ENCODE assay signal across 8 cellular contexts in genomic region chr4:55346851-55347255, GRCh38. TPM values are rescaled to one million over a fixed set of nuclear protein-coding genes. Genes with fewer than 3 reads are reported as not detected.
DNase-seq lines count a peak whose midpoint lies in the region; ATAC-seq and TF ChIP-seq lines count a peak whose summit lies in the region.

No MANE protein-coding gene starts in this region.

- intact Hi-C loops in CD4-positive, alpha-beta T cell (cut with DNase I, micrococcal nuclease), result loop anchor here (1.0 to 10.0 kb wide), 10 partner anchors 46 to 598 kb away; partner anchors contain the start of genes CEP135 (in 1 of the 2), CLOCK (in 1 of the 2), EXOC1 (in 1 of the 2) and TMEM165 (in 1 of the 2)

- H3K27ac Mint-ChIP-seq in CD4-positive, alpha-beta T cell, result peak overlapping the region; percentile 72

- no peaks in the 10 kb centered on the region for H3K27me3 ChIP-seq in CD4-positive, alpha-beta T cell (ENCODE audit: control insufficient read depth, insufficient read depth, low read length)
- H3K27me3 ChIP-seq in HUES6 (ENCODE audit: control insufficient read depth, insufficient read depth, low read length) (no peaks in the 10 kb centered on the region), mucosa of stomach (ENCODE audit: control insufficient read depth, insufficient read depth, low read length) (no peaks in the 10 kb centered on the region)

- no peaks in the 10 kb centered on the region for H3K36me3 Mint-ChIP-seq in CD4-positive, alpha-beta T cell (ENCODE audit: low read depth)

- in situ Hi-C loops in GM13976 (cut with MboI; ENCODE audit: low sequenced_read_pairs, unreplicated experiment), result loop anchor here (25.0 kb wide), 1 partner anchor 390 kb away; no protein-coding TSS in a partner anchor

- TF ChIP-seq CTCF in CD4-positive, alpha-beta T cell (IDR thresholded peaks at IDR 0.05), result no peak
- no peak for TF ChIP-seq CTCF in GM10266 (IDR thresholded peaks at IDR 0.05; ENCODE audit: control insufficient read depth, insufficient read depth, low read depth, missing control alignments)
- no peak for TF ChIP-seq CTCF in GM13976 (IDR thresholded peaks at IDR 0.05; ENCODE audit: borderline replicate concordance, control extremely low read depth, extremely low read depth, insufficient read depth, missing control alignments)

- no peak overlapping the region for H3K27ac ChIP-seq in CD4-positive, alpha-beta T cell (ENCODE audit: low read depth, low read length)
- H3K27ac ChIP-seq in HUES6 (ENCODE audit: low read depth, low read length), result peak overlapping the region; percentile 83; the same call in 1 of the 2 replicates

- H3K9ac ChIP-seq in HUES6 (ENCODE audit: low read length) (peak overlapping the region; percentile 94), mucosa of stomach (ENCODE audit: low read length) (peak overlapping the region; percentile 88)

- CTCF ChIA-PET in CD4-positive, alpha-beta T cell (lab: Charles Lee), result interaction anchor here (1.9 to 2.1 kb wide), 2 partner anchors 48 to 198 kb away, joined by 9 to 11 read pairs; partner anchors contain the start of gene TMEM165

- H3K9me3 Mint-ChIP-seq in CD4-positive, alpha-beta T cell, result no peaks in the 10 kb centered on the region

- H3K36me3 ChIP-seq in HUES6 (ENCODE audit: control insufficient read depth, insufficient read depth, low read length) (peaks cover 3% of the 10 kb centered on the region; the same call in 1 of the 2 replicates), mucosa of stomach (ENCODE audit: control insufficient read depth, insufficient read depth, low read length) (no peaks in the 10 kb centered on the region)

- H3K9me3 ChIP-seq in CD4-positive, alpha-beta T cell (ENCODE audit: control insufficient read depth, low read length), result no peaks in the 10 kb centered on the region
- peaks cover 8% of the 10 kb centered on the region; the same call in 1 of the 2 replicates for H3K9me3 ChIP-seq in HUES6 (ENCODE audit: control insufficient read depth, insufficient read depth, low read depth, low read length)
- H3K9me3 ChIP-seq in mucosa of stomach (ENCODE audit: control insufficient read depth, low read length), result no peaks in the 10 kb centered on the region

- peaks cover 18% of the 10 kb centered on the region for H3K4me1 Mint-ChIP-seq in CD4-positive, alpha-beta T cell (ENCODE audit: low read depth)

- 0 out of 2 replicates have a peak, but pooled peaks cover 11% of the 10 kb centered on the region for H3K4me1 ChIP-seq in HUES6 (ENCODE audit: control insufficient read depth, insufficient read depth, low read length)
- peaks cover 26% of the 10 kb centered on the region for H3K4me1 ChIP-seq in mucosa of stomach (ENCODE audit: control insufficient read depth, insufficient read depth, low read length)

- POLR2A ChIA-PET in CD4-positive, alpha-beta T cell (lab: Charles Lee), result interaction anchor here (2.4 to 2.9 kb wide), 2 partner anchors 49 to 199 kb away, joined by 14 to 23 read pairs; partner anchors contain the start of genes CLOCK and TMEM165

- peak overlapping the region; percentile 89 for H3K4me3 Mint-ChIP-seq in CD4-positive, alpha-beta T cell

- H3K27me3 Mint-ChIP-seq in CD4-positive, alpha-beta T cell, result no peaks in the 10 kb centered on the region

- peak overlapping the region; percentile 91 for H3K4me3 ChIP-seq in HUES6 (ENCODE audit: low read depth, low read length)
- peak overlapping the region; percentile 40 for H3K4me3 ChIP-seq in mucosa of stomach (ENCODE audit: low read length)

- ATAC-seq in CD4-positive, alpha-beta T cell (ENCODE audit: poor library complexity), result no peak
- ATAC-seq in HG03045 (IDR thresholded peaks at IDR 0.05; ENCODE audit: unreplicated experiment), result no peak

- DNase-seq in CD4-positive, alpha-beta T cell, result no peak
- peak; percentile 27 for DNase-seq in cerebellum (ENCODE audit: low spot score)
- DNase-seq in GM10266 (ENCODE audit: extremely low spot score), result no peak
- DNase-seq in GM13976 (ENCODE audit: low spot score), result no peak
- DNase-seq in MV-4-11 (lab: John Stamatoyannopoulos, UW), result no peak

RNA-seq across cellular contexts. Expression of gene SRD5A3, which starts 0.8 kb away (rescaled TPM):
- 1 to 10 TPM; 2.1 to 2.2 TPM for total RNA-seq in CD4-positive, alpha-beta T cell
- 4.4 TPM for total RNA-seq in cerebellum

RNA-seq across cellular contexts. Expression of gene TMEM165, which starts 48.9 kb away (rescaled TPM):
- total RNA-seq in CD4-positive, alpha-beta T cell, result 10 to 100 TPM; 44.8 to 46.0 TPM
- 93.5 TPM for total RNA-seq in cerebellum
